ENCODE assay signal across 17 cellular contexts in genomic region chr3:64104006-64104405, GRCh38.
"Had no signal": no experiment of that assay in that cellular context is flagged by ENCODE, and none has a peak within 500 bp of the region (broad histone marks: within the 10 kb centered on the region; RNA-seq: fewer than 3 reads in every experiment).

No MANE protein-coding gene starts in this region.

- ATAC-seq: naive thymus-derived CD8-positive, alpha-beta T cell had no signal

- H3K4me3 Mint-ChIP-seq: activated CD4-positive, alpha-beta T cell treated with anti-CD3 and anti-CD28 coated beads, Interleukin-2, amount 10 ng/mL, durations not matched to agents 7 days and 5 days; activated naive CD4-positive, alpha-beta T cell treated with anti-CD3 and anti-CD28 coated beads, Interleukin-2, amount 10 ng/mL, durations not matched to agents 7 days and 5 days; immature natural killer cell; naive thymus-derived CD8-positive, alpha-beta T cell; stimulated activated memory B cell treated with anti-CD40 and anti-IgM and Interleukin-4, amounts not matched to agents 10 μg/mL and 1 μg/mL and 100 μg/mL, for 72 hours; T-helper 2 cell treated with Interferon-gamma antibody and Interleukin-4, amounts not matched to agents 5 μg/mL and 100 μg/mL, for 36 hours had no signal

- H3K9me3 Mint-ChIP-seq: activated CD4-positive, alpha-beta T cell treated with anti-CD3 and anti-CD28 coated beads, Interleukin-2, amount 10 ng/mL, durations not matched to agents 7 days and 5 days; activated naive CD4-positive, alpha-beta T cell treated with anti-CD3 and anti-CD28 coated beads, Interleukin-2, amount 10 ng/mL, durations not matched to agents 7 days and 5 days; naive thymus-derived CD8-positive, alpha-beta T cell; stimulated activated memory B cell treated with anti-CD40 and anti-IgM and Interleukin-4, amounts not matched to agents 10 μg/mL and 1 μg/mL and 100 μg/mL, for 72 hours; T-helper 2 cell treated with Interferon-gamma antibody and Interleukin-4, amounts not matched to agents 5 μg/mL and 100 μg/mL, for 36 hours had no signal

- DNase-seq: activated CD4-positive, alpha-beta T cell treated with anti-CD3 and anti-CD28 coated beads, Interleukin-2, amount 10 ng/mL, durations not matched to agents 7 days and 5 days; activated CD4-positive, CD25-positive, alpha-beta regulatory T cell; activated naive CD4-positive, alpha-beta T cell treated with anti-CD3 and anti-CD28 coated beads, Interleukin-2, amount 10 ng/mL, durations not matched to agents 7 days and 5 days; colonic mucosa; immature natural killer cell; naive thymus-derived CD8-positive, alpha-beta T cell; sigmoid colon; stimulated activated CD4-positive, alpha-beta T cell treated with anti-CD3 and anti-CD28 coated beads, Interleukin-12 subunit alpha, Interleukin-12 subunit beta, amount 100 ng/mL, for 4 hours; SW 1271; thyroid gland; uterus had no signal

- H3K9me3 ChIP-seq: colonic mucosa, esophagus muscularis mucosa, neutrophil, sigmoid colon, thyroid gland, uterus had no signal

- H3K36me3 ChIP-seq: colonic mucosa, neutrophil, uterus had no signal

- H3K4me1 Mint-ChIP-seq: activated CD4-positive, alpha-beta T cell treated with anti-CD3 and anti-CD28 coated beads, Interleukin-2, amount 10 ng/mL, durations not matched to agents 7 days and 5 days; activated naive CD4-positive, alpha-beta T cell treated with anti-CD3 and anti-CD28 coated beads, Interleukin-2, amount 10 ng/mL, durations not matched to agents 7 days and 5 days; immature natural killer cell; naive thymus-derived CD8-positive, alpha-beta T cell had no signal

- H3K27me3 ChIP-seq: colonic mucosa, esophagus muscularis mucosa, neutrophil, sigmoid colon, thyroid gland, uterus had no signal

- H3K4me3 ChIP-seq: colonic mucosa, esophagus muscularis mucosa, lung, sigmoid colon, thyroid gland, uterus had no signal

- H3K27me3 Mint-ChIP-seq: activated CD4-positive, alpha-beta T cell treated with anti-CD3 and anti-CD28 coated beads, Interleukin-2, amount 10 ng/mL, durations not matched to agents 7 days and 5 days; activated naive CD4-positive, alpha-beta T cell treated with anti-CD3 and anti-CD28 coated beads, Interleukin-2, amount 10 ng/mL, durations not matched to agents 7 days and 5 days; stimulated activated memory B cell treated with anti-CD40 and anti-IgM and Interleukin-4, amounts not matched to agents 10 μg/mL and 1 μg/mL and 100 μg/mL, for 72 hours had no signal

- H3K9ac ChIP-seq: parathyroid adenoma had no signal

- H2AFZ ChIP-seq: parathyroid adenoma had no signal

- H3K27ac ChIP-seq: colonic mucosa, esophagus muscularis mucosa, neutrophil, parathyroid adenoma, sigmoid colon had no signal

- H3K27ac Mint-ChIP-seq: activated CD4-positive, alpha-beta T cell treated with anti-CD3 and anti-CD28 coated beads, Interleukin-2, amount 10 ng/mL, durations not matched to agents 7 days and 5 days; activated naive CD4-positive, alpha-beta T cell treated with anti-CD3 and anti-CD28 coated beads, Interleukin-2, amount 10 ng/mL, durations not matched to agents 7 days and 5 days; immature natural killer cell; naive thymus-derived CD8-positive, alpha-beta T cell; T-helper 2 cell treated with Interferon-gamma antibody and Interleukin-4, amounts not matched to agents 5 μg/mL and 100 μg/mL, for 36 hours had no signal

- H3K4me1 ChIP-seq: colonic mucosa, parathyroid adenoma had no signal

- H3K36me3 Mint-ChIP-seq: activated naive CD4-positive, alpha-beta T cell treated with anti-CD3 and anti-CD28 coated beads, Interleukin-2, amount 10 ng/mL, durations not matched to agents 7 days and 5 days; immature natural killer cell; naive thymus-derived CD8-positive, alpha-beta T cell had no signal
